ENCODE assay signal across 29 cellular contexts in the genomic region with DNA sequence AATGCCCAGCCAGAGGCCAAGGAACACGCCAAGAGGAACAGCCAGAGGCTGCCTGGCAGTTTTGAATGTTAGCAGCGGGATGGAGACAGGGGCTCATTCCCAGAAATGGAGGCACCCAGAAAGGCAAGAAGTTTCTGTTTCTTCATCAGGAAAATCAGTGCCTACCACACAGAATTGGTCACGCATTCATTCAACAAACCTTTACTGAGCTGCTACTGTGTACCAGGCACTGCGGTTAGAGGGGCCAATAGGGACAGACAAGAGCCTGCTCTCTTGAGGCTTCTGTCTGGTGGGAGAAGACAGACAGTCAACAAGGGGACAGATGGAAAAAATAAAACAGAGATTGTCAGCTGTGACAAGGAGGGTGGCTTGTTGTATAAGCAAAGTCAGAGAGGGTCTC. TPM values are rescaled to one million over a fixed set of nuclear protein-coding genes. Genes with fewer than 3 reads are reported as not detected.
"Had no signal": no experiment of that assay in that cellular context is flagged by ENCODE, and none has a peak within 500 bp of the region (broad histone marks: within the 10 kb centered on the region; RNA-seq: fewer than 3 reads in every experiment).

No MANE protein-coding gene starts in this region.

- H3K4me1 ChIP-seq: ascending aorta, breast epithelium, esophagus muscularis mucosa, foreskin keratinocyte, gastrocnemius medialis, heart right ventricle had no signal

- H3K4me2 ChIP-seq: hepatocyte had no signal

- H3K27ac ChIP-seq: ascending aorta, breast epithelium, cardiac muscle cell, coronary artery, esophagus muscularis mucosa, foreskin keratinocyte, gastrocnemius medialis, heart right ventricle, hepatocyte had no signal

- ATAC-seq: activated naive CD4-positive, alpha-beta T cell treated with anti-CD3 and anti-CD28 coated beads, Interleukin-2, amount 50 U/mL, for 72 hours; activated T-cell treated with anti-CD3 and anti-CD28 coated beads, Interleukin-2, amount 50 U/mL, for 72 hours; effector memory CD8-positive, alpha-beta T cell; foreskin keratinocyte; gastrocnemius medialis; heart right ventricle; WTC11 had no signal

- H3K79me2 ChIP-seq: hepatocyte had no signal

- H3K36me3 ChIP-seq: ascending aorta, breast epithelium, cardiac muscle cell, esophagus muscularis mucosa, gastrocnemius medialis, heart right ventricle had no signal

- H3K9me3 ChIP-seq: gastrocnemius medialis had no signal

- H3K4me3 ChIP-seq: ascending aorta, breast epithelium, cardiac muscle cell, coronary artery, esophagus muscularis mucosa, gastrocnemius medialis, heart right ventricle, hepatocyte had no signal

- H3K27me3 ChIP-seq: ascending aorta, cardiac muscle cell, foreskin keratinocyte, hepatocyte had no signal

- H2AFZ ChIP-seq: hepatocyte had no signal

- DNase-seq: activated CD4-positive, alpha-beta memory T cell treated with anti-CD3 and anti-CD28 coated beads, Interleukin-2, amount 10 ng/mL, durations not matched to agents 7 days and 5 days; activated CD4-positive, alpha-beta T cell treated with anti-CD3 and anti-CD28 coated beads for 1 hour; activated CD4-positive, alpha-beta T cell treated with anti-CD3 and anti-CD28 coated beads for 4 hours; activated CD4-positive, alpha-beta T cell treated with anti-CD3 and anti-CD28 coated beads, Interleukin-2, amount 10 ng/mL, durations not matched to agents 7 days and 5 days; activated CD4-positive, alpha-beta T cell treated with anti-CD3 and anti-CD28 coated beads, Interleukin-2, amount 50 U/mL, for 4 hours; activated CD8-positive, alpha-beta memory T cell treated with anti-CD3 and anti-CD28 coated beads, Interleukin-2, amount 50 U/mL, for 48 hours; activated gamma-delta T cell; activated naive CD4-positive, alpha-beta T cell; activated naive CD4-positive, alpha-beta T cell treated with anti-CD3 and anti-CD28 coated beads, Interleukin-2, amount 10 ng/mL, durations not matched to agents 7 days and 5 days; activated naive CD8-positive, alpha-beta T cell treated with anti-CD3 and anti-CD28 coated beads, Interleukin-2, amount 10 ng/mL, durations not matched to agents 7 days and 5 days; activated T-cell treated with anti-CD3 and anti-CD28 coated beads for 4 hours; activated T-cell treated with anti-CD3 and anti-CD28 coated beads, Interleukin-2, amount 50 U/mL, for 24 hours; activated T-cell treated with anti-CD3 and anti-CD28 coated beads, Interleukin-2, amount 50 U/mL, for 72 hours; central memory CD4-positive, alpha-beta T cell; cerebellar nuclear complex; effector CD4-positive, alpha-beta T cell; effector memory CD8-positive, alpha-beta T cell; erythroblast; foreskin keratinocyte; gastrocnemius medialis; heart right ventricle had no signal

RNA-seq across cellular contexts. Expression of gene CPLX2, which starts 27.2 kb away (rescaled TPM):
- total RNA-seq: activated CD4-positive, alpha-beta memory T cell treated with anti-CD3 and anti-CD28 coated beads, Interleukin-2, amount 10 ng/mL, durations not matched to agents 7 days and 5 days; activated CD4-positive, alpha-beta T cell treated with anti-CD3 and anti-CD28 coated beads, Interleukin-2, amount 10 ng/mL, durations not matched to agents 7 days and 5 days; activated naive CD4-positive, alpha-beta T cell treated with anti-CD3 and anti-CD28 coated beads, Interleukin-2, amount 50 U/mL, for 72 hours; activated naive CD8-positive, alpha-beta T cell treated with anti-CD3 and anti-CD28 coated beads, Interleukin-2, amount 10 ng/mL, durations not matched to agents 7 days and 5 days; activated T-cell treated with anti-CD3 and anti-CD28 coated beads, Interleukin-2, amount 50 U/mL, for 72 hours; ascending aorta; breast epithelium; cardiac muscle cell; foreskin keratinocyte; gastrocnemius medialis; heart right ventricle had no signal
- polyA plus RNA-seq: foreskin keratinocyte had no signal
